In the genomic region with DNA sequence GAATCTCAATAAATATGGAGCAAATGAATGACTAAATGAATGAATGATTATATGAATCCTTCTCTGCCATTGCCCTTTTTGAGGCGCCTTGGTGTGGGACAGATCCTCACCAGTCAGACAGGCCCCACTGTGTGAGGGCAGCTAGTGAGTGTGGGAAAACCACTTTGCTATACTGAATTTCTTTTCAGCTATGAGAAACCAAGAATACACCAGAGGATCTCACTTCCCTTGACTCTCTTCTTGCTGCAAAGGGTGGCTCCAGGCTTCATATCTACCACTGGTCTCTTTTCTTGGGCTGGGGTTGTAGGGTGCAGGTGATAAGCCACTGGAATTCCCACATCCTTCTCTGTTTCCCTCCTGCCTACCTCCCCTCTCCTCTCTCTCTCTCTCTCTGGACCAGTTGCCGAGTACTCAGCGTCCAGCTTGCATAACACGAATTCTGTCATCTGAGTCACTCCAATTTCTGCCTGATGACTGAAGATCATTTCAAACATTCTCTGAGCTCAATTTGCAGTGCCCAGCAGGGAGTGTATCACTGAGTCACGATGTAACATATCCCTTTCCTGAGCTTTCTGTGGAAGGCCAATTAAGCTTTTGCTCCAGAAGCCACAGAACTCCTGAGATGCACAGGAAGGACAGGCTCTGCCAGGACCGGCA, we compare ENCODE assay signal across 14 cellular contexts.
DNase-seq lines count a peak whose midpoint lies in the region; ATAC-seq and TF ChIP-seq lines count a peak whose summit lies in the region.
"Had no signal": no experiment of that assay in that cellular context is flagged by ENCODE, and none has a peak within 500 bp of the region (broad histone marks: within the 10 kb centered on the region; RNA-seq: fewer than 3 reads in every experiment).

No MANE protein-coding gene starts in this region.

- H3K4me2 ChIP-seq in Karpas-422 (ENCODE audit: low read depth, low read length, poor library complexity, severe bottlenecking) = no peak overlapping the region

- DNase-seq in stimulated activated naive CD8-positive, alpha-beta T cell treated with anti-CD3 and anti-CD28 coated beads, Interleukin-15, amount 100 ng/mL, for 72 hours = no peak
- DNase-seq in stimulated activated naive CD8-positive, alpha-beta T cell treated with anti-CD3 and anti-CD28 coated beads, Interleukin-15, Interleukin-2, amounts not matched to agents 100 U/mL and 50 U/mL, for 24 hours = no peak
- DNase-seq in heart left ventricle (no peak), Karpas-422 (no peak), NCI-H1694 treated with DMSO at 0.1 percent for 48 hours (lab: John Stamatoyannopoulos, UW) (no peak)
- DNase-seq: amygdala, foreskin melanocyte, left lung, ovary, transverse colon had no signal

- no peaks in the 10 kb centered on the region for H3K4me1 Mint-ChIP-seq in stimulated activated naive CD8-positive, alpha-beta T cell treated with anti-CD3 and anti-CD28 coated beads, Interleukin-15, amount 100 ng/mL, for 72 hours

- no peak overlapping the region for H2AFZ ChIP-seq in Karpas-422 (ENCODE audit: low read length)

- H3K27me3 ChIP-seq in heart left ventricle (no peaks in the 10 kb centered on the region), Karpas-422 (ENCODE audit: low read length) (no peaks in the 10 kb centered on the region)
- H3K27me3 ChIP-seq: left lung, ovary, transverse colon had no signal

- no peak overlapping the region for H3K4me3 Mint-ChIP-seq in stimulated activated naive CD8-positive, alpha-beta T cell treated with anti-CD3 and anti-CD28 coated beads, Interleukin-15, amount 100 ng/mL, for 72 hours
- H3K4me3 Mint-ChIP-seq: T-helper 1 cell treated with Interleukin-12 subunit alpha and Interleukin-12 subunit beta and Interleukin-4 antibody, amounts not matched to agents 30 μg/mL and 1 μg/mL, for 36 hours had no signal

- no peaks in the 10 kb centered on the region for H3K9me3 Mint-ChIP-seq in stimulated activated naive CD8-positive, alpha-beta T cell treated with anti-CD3 and anti-CD28 coated beads, Interleukin-15, amount 100 ng/mL, for 72 hours
- H3K9me3 Mint-ChIP-seq: T-helper 1 cell treated with Interleukin-12 subunit alpha and Interleukin-12 subunit beta and Interleukin-4 antibody, amounts not matched to agents 30 μg/mL and 1 μg/mL, for 36 hours had no signal

- H3K9me2 ChIP-seq in Karpas-422 (replicated peaks; ENCODE audit: insufficient read depth, low read length) = no peaks in the 10 kb centered on the region

- 58 to 78% (median 69%) methylated on average over 6 of the region's 6 CpGs for WGBS in heart left ventricle, 4 donors

- no peaks in the 10 kb centered on the region for H3K9me3 ChIP-seq in heart left ventricle
- H3K9me3 ChIP-seq in Karpas-422 (ENCODE audit: low read length) = no peaks in the 10 kb centered on the region
- H3K9me3 ChIP-seq: left lung, ovary, transverse colon had no signal

- peak overlapping the region in 1 of 2 donors; percentile 50 for H3K27ac Mint-ChIP-seq in stimulated activated naive CD8-positive, alpha-beta T cell treated with anti-CD3 and anti-CD28 coated beads, Interleukin-15, amount 100 ng/mL, for 72 hours
- H3K27ac Mint-ChIP-seq: T-helper 1 cell treated with Interleukin-12 subunit alpha and Interleukin-12 subunit beta and Interleukin-4 antibody, amounts not matched to agents 30 μg/mL and 1 μg/mL, for 36 hours had no signal

- intact Hi-C loops in heart left ventricle (cut with DNase I) = loop anchor here in 9 of 10 donors (5.0 to 10.0 kb wide), 9 partner anchors 118 to 458 kb away; partner anchors contain the start of gene NCAM1 (in 3 of the 9)

- H3K4me1 ChIP-seq in heart left ventricle (peaks cover 0 to 39% (median 19%) of the 10 kb centered on the region in 12 donors), Karpas-422 (ENCODE audit: low read length) (no peaks in the 10 kb centered on the region)
- H3K4me1 ChIP-seq: left lung, transverse colon had no signal

- peaks cover 20% of the 10 kb centered on the region for H3K27me3 Mint-ChIP-seq in stimulated activated naive CD8-positive, alpha-beta T cell treated with anti-CD3 and anti-CD28 coated beads, Interleukin-15, amount 100 ng/mL, for 72 hours

- ATAC-seq in stimulated activated naive CD8-positive, alpha-beta T cell treated with anti-CD3 and anti-CD28 coated beads, Interleukin-15, amount 100 ng/mL, for 72 hours = peak; percentile 27
- no peak for ATAC-seq in stimulated activated naive CD8-positive, alpha-beta T cell treated with anti-CD3 and anti-CD28 coated beads, Interleukin-15, Interleukin-2, amounts not matched to agents 100 U/mL and 50 U/mL, for 24 hours
- peak in 3 of 4 donors; percentile 32 to 51 (median 47) for ATAC-seq in heart left ventricle
- ATAC-seq in GM18511 (IDR thresholded peaks at IDR 0.05; ENCODE audit: unreplicated experiment) = no peak
- ATAC-seq in GM18502 (IDR thresholded peaks at IDR 0.05; ENCODE audit: poor library complexity, unreplicated experiment) = no peak

- H3K79me2 ChIP-seq in Karpas-422 (ENCODE audit: low read length) = no peaks in the 10 kb centered on the region

- no peak for TF ChIP-seq CTCF in heart left ventricle (IDR thresholded peaks at IDR 0.05)

- H4K20me1 ChIP-seq in Karpas-422 (ENCODE audit: insufficient read depth, low read depth, low read length) = no peaks in the 10 kb centered on the region

- no peak overlapping the region for H3K9ac ChIP-seq in Karpas-422 (ENCODE audit: low read length)

- no peak overlapping the region for H3K4me3 ChIP-seq in heart left ventricle
- no peak overlapping the region for H3K4me3 ChIP-seq in Karpas-422 (ENCODE audit: low read length)
- H3K4me3 ChIP-seq: left lung, ovary, transverse colon had no signal

- TF ChIP-seq POLR2A in heart left ventricle (IDR thresholded peaks at IDR 0.05) = no peak

- H3K27ac ChIP-seq in angular gyrus (ENCODE audit: low read depth, low read length) (peak overlapping the region; percentile 72), heart left ventricle (peak overlapping the region in 2 of 12 donors; percentile 33 to 49), Karpas-422 (ENCODE audit: low read length) (no peak overlapping the region)
- H3K27ac ChIP-seq: left lung, ovary, transverse colon had no signal

- H3K36me3 ChIP-seq in heart left ventricle (no peaks in the 10 kb centered on the region), Karpas-422 (ENCODE audit: insufficient read depth, low read length) (no peaks in the 10 kb centered on the region)
- H3K36me3 ChIP-seq: left lung, ovary, transverse colon had no signal

Comparison
In these comparisons a context has a peak if more than half of its experiments do, and no peak if none do; other contexts are left out.
1. ATAC-seq: peak in stimulated activated naive CD8-positive, alpha-beta T cell treated with anti-CD3 and anti-CD28 coated beads, Interleukin-15, amount 100 ng/mL, for 72 hours (single experiment) and heart left ventricle (3 of 4); none in stimulated activated naive CD8-positive, alpha-beta T cell treated with anti-CD3 and anti-CD28 coated beads, Interleukin-15, Interleukin-2, amounts not matched to agents 100 U/mL and 50 U/mL, for 24 hours (single experiment), GM18511 (single experiment) and GM18502 (single experiment).